In the genomic region with DNA sequence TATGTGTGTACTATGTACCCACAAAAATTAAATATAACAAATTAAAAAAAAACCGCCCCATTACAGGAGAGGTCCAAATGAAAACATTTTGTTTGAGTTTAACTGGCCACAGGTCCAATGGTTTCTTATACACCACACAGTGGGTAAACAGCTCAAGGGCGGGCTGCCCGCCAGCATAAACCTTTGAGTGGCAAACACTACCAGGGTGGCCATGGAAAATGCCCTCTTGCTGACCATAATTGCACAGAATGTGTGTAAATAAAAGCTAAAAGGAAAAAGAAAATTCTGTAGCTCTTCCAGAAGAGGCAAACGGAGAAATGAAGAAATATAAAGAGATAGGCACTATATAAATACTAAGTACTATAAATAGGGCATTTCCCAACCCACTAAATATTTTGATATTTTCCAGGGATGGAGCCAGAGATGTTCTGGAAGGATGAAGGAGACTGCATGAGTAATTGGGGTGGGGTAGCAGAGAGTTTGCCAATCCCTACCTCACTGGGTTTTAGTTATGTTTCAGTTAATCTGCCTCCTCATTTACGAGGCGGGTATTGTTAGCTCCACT, we compare ENCODE assay signal across 1 cellular context.
A peak's percentile ranks its signal among the peaks of the same experiment; 100 is the strongest.
TF ChIP-seq lines count a peak whose summit lies in the region.

No MANE protein-coding gene starts in this region.

TF ChIP-seq in HepG2, 621 proteins besides CTCF, POLR2A, EP300 and RAD21 (continued from another document):
- TF ChIP-seq HOXA9 (CRISPR knock-in tag; IDR thresholded peaks at IDR 0.05; ENCODE audit: borderline replicate concordance) (no peak), ARNTL (CRISPR knock-in tag; IDR thresholded peaks at IDR 0.05) (no peak), THYN1 (CRISPR knock-in tag; IDR thresholded peaks at IDR 0.05; ENCODE audit: borderline replicate concordance, low read depth) (0 out of 2 replicates have a peak, but pooled peaks have one; percentile 56), FOXO1 (CRISPR knock-in tag; IDR thresholded peaks at IDR 0.05) (no peak)
